9 cellular contexts compared by ENCODE assay signal in genomic region chr2:171432206-171432968, GRCh38. TPM values are rescaled to one million over a fixed set of nuclear protein-coding genes. Genes with fewer than 3 reads are reported as not detected.
DNase-seq lines count a peak whose midpoint lies in the region; TF ChIP-seq lines count a peak whose summit lies in the region.
"Had no signal": no experiment of that assay in that cellular context is flagged by ENCODE, and none has a peak within 500 bp of the region (broad histone marks: within the 10 kb centered on the region; RNA-seq: fewer than 3 reads in every experiment).

No MANE protein-coding gene starts in this region.

- H3K36me3 Mint-ChIP-seq in endodermal cell (ENCODE audit: low read depth) (peaks cover 23% of the 10 kb centered on the region), progenitor cell of endocrine pancreas (ENCODE audit: insufficient read depth) (peaks cover 5% of the 10 kb centered on the region)

- H3K9me3 ChIP-seq in OCI-LY3 (ENCODE audit: insufficient read depth, low read length), result 0 out of 2 replicates have a peak, but pooled peaks cover 4% of the 10 kb centered on the region
- peaks cover 31% of the 10 kb centered on the region for H3K9me3 ChIP-seq in endodermal cell (ENCODE audit: control insufficient read depth, low read length)

- TF ChIP-seq CTCF in OCI-LY3 (IDR thresholded peaks at IDR 0.05; ENCODE audit: low read depth, low read length) (no peak), endodermal cell (conservative IDR thresholded peaks at IDR 0.05) (no peak), progenitor cell of endocrine pancreas (IDR thresholded peaks at IDR 0.05; ENCODE audit: unreplicated experiment) (no peak)

- H4K20me1 ChIP-seq in OCI-LY3 (ENCODE audit: insufficient read depth, low read length), result no peaks in the 10 kb centered on the region

- H3K27ac Mint-ChIP-seq in endodermal cell (peak overlapping the region; percentile 83), progenitor cell of endocrine pancreas (peak overlapping the region; percentile 94)

- peaks cover 30% of the 10 kb centered on the region for H3K36me3 ChIP-seq in OCI-LY3 (replicated peaks; ENCODE audit: low read depth, low read length)
- peaks cover 18% of the 10 kb centered on the region for H3K36me3 ChIP-seq in endodermal cell (ENCODE audit: control insufficient read depth, insufficient read depth, low read length)

- H3K4me1 ChIP-seq in OCI-LY3 (ENCODE audit: low read length) (peaks cover 18% of the 10 kb centered on the region), endodermal cell (ENCODE audit: control insufficient read depth, insufficient read depth, low read length) (no peaks in the 10 kb centered on the region)

- H2AFZ ChIP-seq in OCI-LY3 (ENCODE audit: low read depth, low read length), result no peak overlapping the region

- peaks cover 39% of the 10 kb centered on the region for H3K4me1 Mint-ChIP-seq in endodermal cell
- peaks cover 18% of the 10 kb centered on the region for H3K4me1 Mint-ChIP-seq in progenitor cell of endocrine pancreas (ENCODE audit: low read depth)

- H3K27me3 ChIP-seq in OCI-LY3 (ENCODE audit: low read depth, low read length) (no peaks in the 10 kb centered on the region), endodermal cell (ENCODE audit: control insufficient read depth, insufficient read depth, low read length, poor library complexity, severe bottlenecking) (no peaks in the 10 kb centered on the region)

- H3K27ac ChIP-seq in OCI-LY3 (ENCODE audit: low read length), result peak overlapping the region; percentile 94; the same call in 1 of the 2 replicates
- H3K27ac ChIP-seq in endodermal cell (ENCODE audit: low read depth, low read length), result no peak overlapping the region

- H3K9ac ChIP-seq in OCI-LY3 (ENCODE audit: low read length) (peak overlapping the region; percentile 80), endodermal cell (ENCODE audit: extremely low read depth, low read length, poor library complexity, severe bottlenecking) (no peak overlapping the region)

- H3K4me3 ChIP-seq in OCI-LY3 (ENCODE audit: low read length) (peak overlapping the region; percentile 85), endodermal cell (ENCODE audit: low read length) (peak overlapping the region; percentile 79)

- no peaks in the 10 kb centered on the region for H3K27me3 Mint-ChIP-seq in endodermal cell (ENCODE audit: insufficient read depth)
- no peaks in the 10 kb centered on the region for H3K27me3 Mint-ChIP-seq in progenitor cell of endocrine pancreas

- WGBS in endodermal cell (ENCODE audit: insufficient coverage in 1 of 2, insufficient read length in 1 of 2), 2 experiments, result 89 to 96% methylated on average over 3 to 4 of the region's 4 CpGs

- H3K9me3 Mint-ChIP-seq in endodermal cell, result peaks cover 2% of the 10 kb centered on the region
- no peaks in the 10 kb centered on the region for H3K9me3 Mint-ChIP-seq in progenitor cell of endocrine pancreas (ENCODE audit: low read depth)

- H3K4me2 ChIP-seq in OCI-LY3 (ENCODE audit: low read length), result peak overlapping the region; percentile 78

- peaks cover 47% of the 10 kb centered on the region for H3K79me2 ChIP-seq in OCI-LY3 (ENCODE audit: low read length)

- H3K4me3 Mint-ChIP-seq in endodermal cell (peak overlapping the region; percentile 68), progenitor cell of endocrine pancreas (ENCODE audit: low read depth) (peak overlapping the region; percentile 79)

- DNase-seq in DMS53 (lab: John Stamatoyannopoulos, UW) (peak; percentile 15), DMS53 treated with DMSO at 0.1 percent for 48 hours (lab: John Stamatoyannopoulos, UW; ENCODE audit: unreplicated experiment) (no peak), endodermal cell (no peak), progenitor cell of endocrine pancreas (ENCODE audit: low spot score, unreplicated experiment) (no peak), COR-L47 (lab: John Stamatoyannopoulos, UW) (no peak), globus pallidus (ENCODE audit: low spot score) (no peak), COLO668 (lab: John Stamatoyannopoulos, UW; ENCODE audit: unreplicated experiment) (no peak)
- DNase-seq: occipital lobe had no signal

RNA-seq across cellular contexts. Expression of gene METTL8, which starts 1.4 kb away (rescaled TPM):
- 10 to 100 TPM; 20.3 to 33.6 TPM for total RNA-seq in endodermal cell
- polyA plus RNA-seq in endodermal cell (2013, experiment 1 of 2), result 17.6 TPM
- 13.4 TPM for polyA plus RNA-seq in endodermal cell (2013, experiment 2 of 2)
- 23.5 and 26.9 TPM in 2 replicates for total RNA-seq in progenitor cell of endocrine pancreas

RNA-seq across cellular contexts. Expression of gene DCAF17, which starts 1.6 kb away (rescaled TPM):
- 10 to 100 TPM; 22.7 to 31.7 TPM for total RNA-seq in endodermal cell
- polyA plus RNA-seq in endodermal cell (2013, experiment 1 of 2), result 22.7 TPM
- polyA plus RNA-seq in endodermal cell (2013, experiment 2 of 2), result 17.8 TPM
- 25.8 and 26.0 TPM in 2 replicates for total RNA-seq in progenitor cell of endocrine pancreas
